22 cellular contexts compared by ENCODE assay signal in the genomic region with DNA sequence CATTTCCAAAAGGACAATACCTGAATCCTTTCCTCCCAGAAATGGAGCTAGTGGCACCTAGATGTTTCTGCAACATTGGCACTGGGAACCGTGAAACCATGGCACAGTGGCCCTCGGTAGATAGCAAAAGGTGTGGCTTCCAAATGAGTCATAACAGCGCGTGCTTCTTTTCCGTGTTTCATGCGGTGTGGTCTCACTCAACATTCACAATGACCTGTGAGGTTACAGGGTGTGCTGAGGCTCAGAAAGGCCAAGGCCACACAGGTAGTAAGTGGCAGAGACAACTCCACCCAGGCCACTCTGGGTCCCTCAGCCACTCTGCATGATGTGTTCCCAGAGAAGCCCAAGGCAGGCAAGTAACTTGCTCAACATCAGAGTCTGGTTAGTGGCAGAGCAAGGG.
DNase-seq lines count a peak whose midpoint lies in the region; ATAC-seq and TF ChIP-seq lines count a peak whose summit lies in the region.
"Had no signal": no experiment of that assay in that cellular context is flagged by ENCODE, and none has a peak within 500 bp of the region (broad histone marks: within the 10 kb centered on the region; RNA-seq: fewer than 3 reads in every experiment).

No MANE protein-coding gene starts in this region.

- WGBS in hepatocyte (ENCODE audit: low lambda C conversion rate, missing lambda C conversion rate) = 88% methylated on average over 6 of the region's 6 CpGs
- 47 to 60% methylated on average over 1 to 6 of the region's 6 CpGs for WGBS in transverse colon (ENCODE audit: low coverage in 1 of 2), 2 donors

- CTCF ChIA-PET in MCF 10A (lab: Yijun Ruan, JAX) = interaction anchor here (0.7 to 0.8 kb wide), 2 partner anchors 222 to 328 kb away, joined by 3 read pairs; no protein-coding TSS in a partner anchor

- TF ChIP-seq POLR2A in breast epithelium (IDR thresholded peaks at IDR 0.05) (no peak), Peyer's patch (IDR thresholded peaks at IDR 0.05) (no peak), transverse colon (IDR thresholded peaks at IDR 0.05) (no peak)

- H3K4me2 ChIP-seq in hepatocyte = no peak overlapping the region

- H3K27ac Mint-ChIP-seq in MCF 10A (ENCODE audit: low read depth, unreplicated experiment) = peak overlapping the region; percentile 25
- H3K27ac Mint-ChIP-seq: activated T-helper 2 cell treated with anti-CD3 and anti-CD28 coated beads, Interferon-gamma antibody, Interleukin-2, Interleukin-4, amounts not matched to agents 10 μg/mL and 5 μg/mL and 100 μg/mL, durations not matched to agents 14 hours and 24 hours and 36 hours; natural killer cell treated with Interleukin-12 subunit alpha and Interleukin-12 subunit beta and Interleukin-15 and Interleukin-18, amount 100 ng/mL, for 72 hours had no signal

- H3K4me1 ChIP-seq in breast epithelium = no peaks in the 10 kb centered on the region
- H3K4me1 ChIP-seq in Peyer's patch = peaks cover 0 to 23% (median 2%) of the 10 kb centered on the region in 4 donors
- peaks cover 33% of the 10 kb centered on the region for H3K4me1 ChIP-seq in hepatocyte (ENCODE audit: insufficient read depth)
- peaks cover 0 to 18% (median 11%) of the 10 kb centered on the region in 4 donors for H3K4me1 ChIP-seq in transverse colon
- H3K4me1 ChIP-seq: psoas muscle had no signal

- peaks cover 10% of the 10 kb centered on the region for H3K4me1 Mint-ChIP-seq in MCF 10A (ENCODE audit: insufficient read depth, unreplicated experiment)

- H3K9me2 ChIP-seq in hepatocyte (replicated peaks; ENCODE audit: insufficient read depth) = no peaks in the 10 kb centered on the region

- no peak overlapping the region for H3K4me3 Mint-ChIP-seq in MCF 10A (ENCODE audit: unreplicated experiment)
- H3K4me3 Mint-ChIP-seq: natural killer cell treated with Interleukin-12 subunit alpha and Interleukin-12 subunit beta and Interleukin-15 and Interleukin-18, amount 100 ng/mL, for 72 hours had no signal

- POLR2A ChIA-PET in MCF 10A (lab: Yijun Ruan, JAX) = no interaction called here

- in situ Hi-C loops in transverse colon (cut with MboI; ENCODE audit: low pct_ligation_motif_present in 1 of 4, low pct_unique_long_range_greater_than_20kb in 1 of 4, low sequenced_read_pairs in 3 of 4) = loop anchor here in 2 of 4 donors (25.0 kb wide), 2 partner anchors 146 to 571 kb away; partner anchors contain the start of genes ALX4 (in 1 of the 2) and TSPAN18 (in 1 of the 2)

- H3K4me3 ChIP-seq in breast epithelium (no peak overlapping the region), Peyer's patch (no peak overlapping the region), hepatocyte (no peak overlapping the region), transverse colon (no peak overlapping the region)
- H3K4me3 ChIP-seq: cardiac muscle cell, psoas muscle, SJCRH30 had no signal

- DNase-seq in MCF 10A (ENCODE audit: unreplicated experiment) (peak; percentile 45), breast epithelium (ENCODE audit: low spot score in 2 of 2) (no peak), Peyer's patch (peak in 2 of 3 donors; percentile 71 to 79), hepatocyte (ENCODE audit: low spot score) (no peak), transverse colon (peak; percentile 24), RKO (ENCODE audit: low spot score) (no peak), pons (ENCODE audit: low spot score) (no peak)
- DNase-seq: dermis blood vessel endothelial cell; foreskin fibroblast; hypothalamus; kidney; MM.1S; NCI-H1436 treated with DMSO at 0.1 percent for 48 hours; NCI-H69; psoas muscle; SJCRH30; stimulated activated CD4-positive, alpha-beta T cell treated with anti-CD3 and anti-CD28 coated beads, Interleukin-4, amount 100 ng/mL, for 1 hour had no signal

- intact Hi-C loops in MCF 10A (cut with micrococcal nuclease) = no loop called here
- intact Hi-C loops in breast epithelium (cut with DNase I; ENCODE audit: low total_unique reads) = no loop called here
- intact Hi-C loops in transverse colon (cut with DNase I; ENCODE audit: low total_unique reads) = no loop called here

- H3K9me3 ChIP-seq in breast epithelium = no peaks in the 10 kb centered on the region
- no peaks in the 10 kb centered on the region for H3K9me3 ChIP-seq in Peyer's patch
- H3K9me3 ChIP-seq in hepatocyte (ENCODE audit: low read depth) = no peaks in the 10 kb centered on the region
- no peaks in the 10 kb centered on the region for H3K9me3 ChIP-seq in transverse colon
- H3K9me3 ChIP-seq: psoas muscle, SJCRH30 had no signal

- TF ChIP-seq EP300 in transverse colon (IDR thresholded peaks at IDR 0.05; ENCODE audit: low read depth) = no peak

- peaks cover 46% of the 10 kb centered on the region for H3K27me3 Mint-ChIP-seq in MCF 10A (ENCODE audit: insufficient read depth, unreplicated experiment)

- no peak for ATAC-seq in HG02623 (IDR thresholded peaks at IDR 0.05; ENCODE audit: unreplicated experiment)
- ATAC-seq: psoas muscle had no signal

- BruUV-seq in MCF 10A (replicated peaks; lab: Mats Ljungman, UMichigan) = no TSS peak

- H3K27me3 ChIP-seq in breast epithelium (no peaks in the 10 kb centered on the region), Peyer's patch (no peaks in the 10 kb centered on the region), hepatocyte (no peaks in the 10 kb centered on the region), transverse colon (peaks cover 4% of the 10 kb centered on the region)
- H3K27me3 ChIP-seq: cardiac muscle cell, SJCRH30 had no signal

- no peaks in the 10 kb centered on the region for H3K36me3 Mint-ChIP-seq in MCF 10A (ENCODE audit: insufficient read depth, unreplicated experiment)
- H3K36me3 Mint-ChIP-seq: natural killer cell treated with Interleukin-12 subunit alpha and Interleukin-12 subunit beta and Interleukin-15 and Interleukin-18, amount 100 ng/mL, for 72 hours had no signal

- H2AFZ ChIP-seq in hepatocyte = no peak overlapping the region

- no peaks in the 10 kb centered on the region for H3K9me3 Mint-ChIP-seq in MCF 10A (ENCODE audit: unreplicated experiment)
- H3K9me3 Mint-ChIP-seq: activated T-helper 2 cell treated with anti-CD3 and anti-CD28 coated beads, Interferon-gamma antibody, Interleukin-2, Interleukin-4, amounts not matched to agents 10 μg/mL and 5 μg/mL and 100 μg/mL, durations not matched to agents 14 hours and 24 hours and 36 hours; natural killer cell treated with Interleukin-12 subunit alpha and Interleukin-12 subunit beta and Interleukin-15 and Interleukin-18, amount 100 ng/mL, for 72 hours had no signal

- H3K79me2 ChIP-seq in hepatocyte = no peaks in the 10 kb centered on the region

- TF ChIP-seq CTCF in MCF 10A (IDR thresholded peaks at IDR 0.05; ENCODE audit: unreplicated experiment) = no peak
- no peak for TF ChIP-seq CTCF in breast epithelium (IDR thresholded peaks at IDR 0.05)
- TF ChIP-seq CTCF in Peyer's patch (IDR thresholded peaks at IDR 0.05) = no peak
- TF ChIP-seq CTCF in hepatocyte (IDR thresholded peaks at IDR 0.05; ENCODE audit: poor library complexity) = no peak
- TF ChIP-seq CTCF in transverse colon (IDR thresholded peaks at IDR 0.05) = no peak

- H4K20me1 ChIP-seq in hepatocyte (ENCODE audit: insufficient read depth, poor library complexity, severe bottlenecking) = no peaks in the 10 kb centered on the region

- H3K27ac ChIP-seq in breast epithelium (no peak overlapping the region), Peyer's patch (peak overlapping the region in 3 of 4 donors; percentile 51 to 79 (median 78)), hepatocyte (peak overlapping the region; percentile 55), transverse colon (no peak overlapping the region)
- H3K27ac ChIP-seq: C4-2B, cardiac muscle cell, psoas muscle, SJCRH30 had no signal

- H3K36me3 ChIP-seq in breast epithelium (no peaks in the 10 kb centered on the region), Peyer's patch (no peaks in the 10 kb centered on the region), hepatocyte (replicated peaks; ENCODE audit: insufficient read depth, low read depth) (no peaks in the 10 kb centered on the region), transverse colon (no peaks in the 10 kb centered on the region)
- H3K36me3 ChIP-seq: cardiac muscle cell, SJCRH30 had no signal

Comparison
In these comparisons a context has a peak if more than half of its experiments do, and no peak if none do; other contexts are left out.
1. DNase-seq: peak in MCF 10A (single experiment), Peyer's patch (2 of 3) and transverse colon (single experiment); none in breast epithelium (0 of 2), hepatocyte (single experiment), RKO (single experiment) and pons (single experiment).
2. H3K27ac ChIP-seq: peak in Peyer's patch (3 of 4) and hepatocyte (single experiment); none in breast epithelium (0 of 2) and transverse colon (0 of 4).